Comparison of ENCODE assay signal across 8 cellular contexts in genomic region chr12:81329088-81329487, GRCh38.
DNase-seq lines count a peak whose midpoint lies in the region; ATAC-seq and TF ChIP-seq lines count a peak whose summit lies in the region.

No MANE protein-coding gene starts in this region.

- intact Hi-C loops in upper lobe of right lung (cut with DNase I): no loop called here

- no peak overlapping the region for H3K4me3 ChIP-seq in upper lobe of right lung

- no peaks in the 10 kb centered on the region for H3K9me3 ChIP-seq in upper lobe of right lung

- H3K27ac ChIP-seq in upper lobe of right lung: no peak overlapping the region

- peak; percentile 60 for TF ChIP-seq CTCF in GM12874 (IDR thresholded peaks at IDR 0.05; ENCODE audit: insufficient read depth, low read depth, low read length)
- TF ChIP-seq CTCF in upper lobe of right lung (IDR thresholded peaks at IDR 0.05): no peak

- peak; percentile 47 for DNase-seq in HCEC 1CT
- DNase-seq in NAMALWA (ENCODE audit: low spot score): peak; percentile 60
- peak; percentile 16 for DNase-seq in germinal center (ENCODE audit: low spot score)
- DNase-seq in NCI-H345 treated with DMSO at 0.1 percent for 48 hours (lab: John Stamatoyannopoulos, UW; ENCODE audit: unreplicated experiment): no peak
- no peak for DNase-seq in DMS153 treated with DMSO at 0.1 percent for 48 hours (lab: John Stamatoyannopoulos, UW; ENCODE audit: unreplicated experiment)
- DNase-seq in nucleus accumbens (lab: John Stamatoyannopoulos, UW): no peak
- no peak for DNase-seq in upper lobe of right lung

- ATAC-seq in upper lobe of right lung: no peak

- no peaks in the 10 kb centered on the region for H3K36me3 ChIP-seq in upper lobe of right lung

- no peaks in the 10 kb centered on the region for H3K4me1 ChIP-seq in upper lobe of right lung

- H3K27me3 ChIP-seq in upper lobe of right lung: no peaks in the 10 kb centered on the region

Comparison
In these comparisons a context has a peak if more than half of its experiments do, and no peak if none do; other contexts are left out.
1. DNase-seq: peak in HCEC 1CT (single experiment), NAMALWA (single experiment) and germinal center (single experiment); none in NCI-H345 treated with DMSO at 0.1 percent for 48 hours (single experiment), DMS153 treated with DMSO at 0.1 percent for 48 hours (single experiment), nucleus accumbens (0 of 56) and upper lobe of right lung (single experiment).